Comparison of ENCODE assay signal across 1 cellular context in genomic region chr4:183503497-183504063, GRCh38.
TF ChIP-seq lines count a peak whose summit lies in the region.

No MANE protein-coding gene starts in this region.

TF ChIP-seq in HCT116, 20 proteins besides CTCF, POLR2A, EP300 and RAD21 (continued from another document):
- no peak for TF ChIP-seq MAX (IDR thresholded peaks at IDR 0.05)
- no peak for TF ChIP-seq YY1 (IDR thresholded peaks at IDR 0.05; ENCODE audit: extremely low read depth, insufficient replicate concordance, low read depth, low read length)
- no peak for TF ChIP-seq SP1 (IDR thresholded peaks at IDR 0.05; ENCODE audit: low read depth)
TF ChIP-seq in HCT116: peak in this region for 0.
